Comparison of ENCODE assay signal across 24 cellular contexts in genomic region chr1:86388228-86388627, GRCh38. TPM values are rescaled to one million over a fixed set of nuclear protein-coding genes. Genes with fewer than 3 reads are reported as not detected.
"Had no signal": no experiment of that assay in that cellular context is flagged by ENCODE, and none has a peak within 500 bp of the region (broad histone marks: within the 10 kb centered on the region; RNA-seq: fewer than 3 reads in every experiment).

No MANE protein-coding gene starts in this region.

- H3K27me3 ChIP-seq: cardiac muscle cell, dorsolateral prefrontal cortex, suprapubic skin had no signal

- ATAC-seq: activated CD8-positive, alpha-beta T cell treated with anti-CD3 and anti-CD28 coated beads, Interleukin-2, amount 10 ng/mL, durations not matched to agents 7 days and 5 days; left cardiac atrium; lower lobe of right lung; psoas muscle; right cardiac atrium; stimulated activated naive CD8-positive, alpha-beta T cell treated with anti-CD3 and anti-CD28 coated beads, Interleukin-15, amount 100 ng/mL, for 72 hours had no signal

- H3K4me1 ChIP-seq: psoas muscle, suprapubic skin had no signal

- H3K27me3 Mint-ChIP-seq: activated CD4-positive, alpha-beta T cell treated with anti-CD3 and anti-CD28 coated beads, Interleukin-2, amount 10 ng/mL, durations not matched to agents 24 days and 14 days; activated naive CD8-positive, alpha-beta T cell; stimulated activated naive CD8-positive, alpha-beta T cell treated with anti-CD3 and anti-CD28 coated beads, Interleukin-15, amount 100 ng/mL, for 72 hours had no signal

- H3K9me3 ChIP-seq: lower lobe of right lung, suprapubic skin had no signal

- H3K9me3 Mint-ChIP-seq: stimulated activated naive CD8-positive, alpha-beta T cell treated with anti-CD3 and anti-CD28 coated beads, Interleukin-15, amount 100 ng/mL, for 72 hours had no signal

- DNase-seq: activated CD4-positive, alpha-beta T cell treated with anti-CD3 and anti-CD28 coated beads, Interleukin-2, amount 10 ng/mL, durations not matched to agents 24 days and 14 days; activated CD8-positive, alpha-beta memory T cell treated with anti-CD3 and anti-CD28 coated beads, Interleukin-2, amount 50 U/mL, for 4 hours; activated CD8-positive, alpha-beta T cell treated with anti-CD3 and anti-CD28 coated beads, Interleukin-2, amount 10 ng/mL, durations not matched to agents 7 days and 5 days; activated gamma-delta T cell treated with Interleukin-2 at 50 U/mL for 16 hours; activated T-cell treated with anti-CD3 and anti-CD28 coated beads, Interleukin-2, amount 50 U/mL, for 48 hours; amniotic stem cell; dorsolateral prefrontal cortex; endodermal cell; foreskin fibroblast; left cardiac atrium; lower lobe of right lung; midbrain; nephron progenitor cell; psoas muscle; right cardiac atrium; stimulated activated CD4-positive, alpha-beta T cell treated with anti-CD3 and anti-CD28 coated beads, Interleukin-15, amount 100 ng/mL, for 24 hours; stimulated activated CD4-positive, alpha-beta T cell treated with anti-CD3 and anti-CD28 coated beads, Interleukin-2, amount 100 ng/mL, for 48 hours; stimulated activated naive CD8-positive, alpha-beta T cell treated with anti-CD3 and anti-CD28 coated beads, Interleukin-15, amount 100 ng/mL, for 72 hours had no signal

- H3K36me3 ChIP-seq: cardiac muscle cell, lower lobe of right lung, suprapubic skin had no signal

- H3K27ac Mint-ChIP-seq: activated CD4-positive, alpha-beta T cell treated with anti-CD3 and anti-CD28 coated beads, Interleukin-2, amount 10 ng/mL, durations not matched to agents 24 days and 14 days; activated CD8-positive, alpha-beta T cell treated with anti-CD3 and anti-CD28 coated beads, Interleukin-2, amount 10 ng/mL, durations not matched to agents 7 days and 5 days; activated naive CD8-positive, alpha-beta T cell; endodermal cell; nephron progenitor cell; stimulated activated naive CD8-positive, alpha-beta T cell treated with anti-CD3 and anti-CD28 coated beads, Interleukin-15, amount 100 ng/mL, for 72 hours had no signal

- H3K4me3 Mint-ChIP-seq: activated CD4-positive, alpha-beta T cell treated with anti-CD3 and anti-CD28 coated beads, Interleukin-2, amount 10 ng/mL, durations not matched to agents 24 days and 14 days; activated CD8-positive, alpha-beta T cell treated with anti-CD3 and anti-CD28 coated beads, Interleukin-2, amount 10 ng/mL, durations not matched to agents 7 days and 5 days; activated naive CD8-positive, alpha-beta T cell; endodermal cell; nephron progenitor cell; stimulated activated naive CD8-positive, alpha-beta T cell treated with anti-CD3 and anti-CD28 coated beads, Interleukin-15, amount 100 ng/mL, for 72 hours had no signal

- H3K27ac ChIP-seq: cardiac muscle cell, epithelial cell of prostate, psoas muscle, suprapubic skin had no signal

- H3K4me3 ChIP-seq: cardiac muscle cell, dorsolateral prefrontal cortex, lower lobe of right lung, psoas muscle, skin epidermis, suprapubic skin had no signal

RNA-seq across cellular contexts. Expression of gene CLCA2, which starts 35.7 kb away (rescaled TPM):
- total RNA-seq: activated CD4-positive, alpha-beta T cell treated with anti-CD3 and anti-CD28 coated beads, Interleukin-2, amount 10 ng/mL, durations not matched to agents 24 days and 14 days; activated CD8-positive, alpha-beta T cell treated with anti-CD3 and anti-CD28 coated beads, Interleukin-2, amount 10 ng/mL, durations not matched to agents 7 days and 5 days; cardiac muscle cell; endodermal cell; psoas muscle; right cardiac atrium; T-helper 1 cell treated with Interleukin-12 subunit alpha and Interleukin-12 subunit beta and Interleukin-4 antibody, amounts not matched to agents 30 ng/mL and 1 ng/mL, for 36 hours had no signal
